In genomic region chr13:22134261-22134660, GRCh38 we compare ENCODE assay signal across 36 cellular contexts.
"Had no signal": no experiment of that assay in that cellular context is flagged by ENCODE, and none has a peak within 500 bp of the region (broad histone marks: within the 10 kb centered on the region; RNA-seq: fewer than 3 reads in every experiment).

No MANE protein-coding gene starts in this region.

- H3K9me3 ChIP-seq: ascending aorta, colonic mucosa had no signal

- H3K27me3 Mint-ChIP-seq: activated B cell treated with CpG ODN at 0.5 μM for 24 hours; activated CD4-positive, alpha-beta memory T cell treated with anti-CD3 and anti-CD28 coated beads for 36 hours; activated CD8-positive, alpha-beta T cell treated with anti-CD3 and anti-CD28 coated beads for 36 hours; activated naive CD4-positive, alpha-beta T cell treated with anti-CD3 and anti-CD28 coated beads, Interleukin-2, amount 50 U/mL, for 24 hours; activated naive CD8-positive, alpha-beta T cell; activated naive CD8-positive, alpha-beta T cell treated with anti-CD3 and anti-CD28 coated beads, Interleukin-2, amount 10 ng/mL, durations not matched to agents 7 days and 5 days; activated naive CD8-positive, alpha-beta T cell treated with anti-CD3 and anti-CD28 coated beads, Interleukin-2, amount 50 U/mL, for 24 hours; activated T-helper 17 cell treated with anti-CD3 and anti-CD28 coated beads, Interleukin-2, amount 50 U/mL, for 72 hours; brain; central memory CD8-positive, alpha-beta T cell had no signal

- H3K4me1 Mint-ChIP-seq: activated naive CD4-positive, alpha-beta T cell treated with anti-CD3 and anti-CD28 coated beads, Interleukin-2, amount 50 U/mL, for 24 hours had no signal

- H3K27me3 ChIP-seq: ascending aorta, cardiac muscle cell, colonic mucosa had no signal

- H3K27ac ChIP-seq: ascending aorta, cardiac muscle cell, colonic mucosa, VCaP had no signal

- DNase-seq: activated B cell treated with CpG ODN at 0.5 μM for 24 hours; activated CD4-positive, alpha-beta memory T cell treated with anti-CD3 and anti-CD28 coated beads for 36 hours; activated CD4-positive, alpha-beta T cell treated with anti-CD3 and anti-CD28 coated beads for 4 hours; activated CD4-positive, alpha-beta T cell treated with anti-CD3 and anti-CD28 coated beads, Interleukin-2, amount 10 ng/mL, durations not matched to agents 24 days and 14 days; activated CD4-positive, alpha-beta T cell treated with anti-CD3 and anti-CD28 coated beads, Interleukin-2, amount 50 U/mL, for 1 hour; activated CD4-positive, alpha-beta T cell treated with anti-CD3 and anti-CD28 coated beads, Interleukin-2, amount 50 U/mL, for 4 hours; activated CD4-positive, CD25-positive, alpha-beta regulatory T cell treated with anti-CD3 and anti-CD28 coated beads, Interleukin-2, amount 50 U/mL, for 72 hours; activated CD8-positive, alpha-beta memory T cell treated with anti-CD3 and anti-CD28 coated beads, Interleukin-2, amount 50 U/mL, for 4 hours; activated CD8-positive, alpha-beta T cell treated with anti-CD3 and anti-CD28 coated beads for 36 hours; activated effector memory CD4-positive, alpha-beta T cell treated with anti-CD3 and anti-CD28 coated beads, Interleukin-2, amount 50 U/mL, for 16 hours; activated gamma-delta T cell treated with Interleukin-2 at 50 U/mL for 16 hours; activated naive CD4-positive, alpha-beta T cell; activated naive CD4-positive, alpha-beta T cell treated with anti-CD3 and anti-CD28 coated beads for 36 hours; activated naive CD8-positive, alpha-beta T cell treated with anti-CD3 and anti-CD28 coated beads, Interleukin-2, amount 10 ng/mL, durations not matched to agents 7 days and 5 days; activated naive CD8-positive, alpha-beta T cell treated with anti-CD3 and anti-CD28 coated beads, Interleukin-2, amount 50 U/mL, for 24 hours; activated T-cell treated with anti-CD3 and anti-CD28 coated beads for 4 hours; activated T-cell treated with anti-CD3 and anti-CD28 coated beads, Interleukin-2, amount 50 U/mL, for 1 hour; activated T-cell treated with anti-CD3 and anti-CD28 coated beads, Interleukin-2, amount 50 U/mL, for 4 hours; activated T-cell treated with anti-CD3 and anti-CD28 coated beads, Interleukin-2, amount 50 U/mL, for 72 hours; amygdala; anterior cingulate cortex; caudate nucleus; cerebellar nuclear complex; colonic mucosa; T-helper 2 cell; T-helper 9 cell had no signal

- H3K4me3 ChIP-seq: ascending aorta, cardiac muscle cell, colonic mucosa had no signal

- H3K9me3 Mint-ChIP-seq: activated naive CD4-positive, alpha-beta T cell treated with anti-CD3 and anti-CD28 coated beads, Interleukin-2, amount 50 U/mL, for 24 hours; activated naive CD8-positive, alpha-beta T cell treated with anti-CD3 and anti-CD28 coated beads, Interleukin-2, amount 50 U/mL, for 24 hours; activated T-cell treated with anti-CD3 and anti-CD28 coated beads, Interleukin-2, amount 50 U/mL, for 4 hours; activated T-helper 17 cell treated with anti-CD3 and anti-CD28 coated beads, Interleukin-2, amount 50 U/mL, for 72 hours; central memory CD8-positive, alpha-beta T cell; T-helper 2 cell treated with Interferon-gamma antibody and Interleukin-4, amounts not matched to agents 5 μg/mL and 100 μg/mL, for 36 hours had no signal

- H3K4me3 Mint-ChIP-seq: activated B cell treated with CpG ODN at 0.5 μM for 24 hours; activated CD4-positive, alpha-beta memory T cell treated with anti-CD3 and anti-CD28 coated beads for 36 hours; activated CD4-positive, alpha-beta T cell treated with anti-CD3 and anti-CD28 coated beads, Interleukin-2, amount 10 ng/mL, durations not matched to agents 24 days and 14 days; activated CD8-positive, alpha-beta T cell treated with anti-CD3 and anti-CD28 coated beads for 36 hours; activated naive CD4-positive, alpha-beta T cell treated with anti-CD3 and anti-CD28 coated beads for 36 hours; activated naive CD4-positive, alpha-beta T cell treated with anti-CD3 and anti-CD28 coated beads, Interleukin-2, amount 50 U/mL, for 24 hours; activated naive CD8-positive, alpha-beta T cell; activated naive CD8-positive, alpha-beta T cell treated with anti-CD3 and anti-CD28 coated beads, Interleukin-2, amount 10 ng/mL, durations not matched to agents 7 days and 5 days; activated naive CD8-positive, alpha-beta T cell treated with anti-CD3 and anti-CD28 coated beads, Interleukin-2, amount 50 U/mL, for 24 hours; activated T-cell treated with anti-CD3 and anti-CD28 coated beads, Interleukin-2, amount 50 U/mL, for 4 hours; activated T-cell treated with anti-CD3 and anti-CD28 coated beads, Interleukin-2, amount 50 U/mL, for 72 hours; activated T-helper 1 cell treated with anti-CD3 and anti-CD28 coated beads, Interleukin-12 subunit alpha, Interleukin-12 subunit beta, Interleukin-2, Interleukin-4 antibody, amounts not matched to agents 30 ng/mL and 10 ng/mL and 1 ng/mL, durations not matched to agents 14 hours and 24 hours and 36 hours; activated T-helper 17 cell treated with anti-CD3 and anti-CD28 coated beads, Interleukin-2, amount 50 U/mL, for 72 hours; brain; central memory CD8-positive, alpha-beta T cell; T-helper 2 cell treated with Interferon-gamma antibody and Interleukin-4, amounts not matched to agents 5 μg/mL and 100 μg/mL, for 36 hours had no signal

- H3K27ac Mint-ChIP-seq: activated B cell treated with CpG ODN at 0.5 μM for 24 hours; activated CD4-positive, alpha-beta memory T cell treated with anti-CD3 and anti-CD28 coated beads for 36 hours; activated CD4-positive, alpha-beta T cell treated with anti-CD3 and anti-CD28 coated beads, Interleukin-2, amount 10 ng/mL, durations not matched to agents 24 days and 14 days; activated CD8-positive, alpha-beta T cell treated with anti-CD3 and anti-CD28 coated beads for 36 hours; activated naive CD4-positive, alpha-beta T cell treated with anti-CD3 and anti-CD28 coated beads for 36 hours; activated naive CD4-positive, alpha-beta T cell treated with anti-CD3 and anti-CD28 coated beads, Interleukin-2, amount 50 U/mL, for 24 hours; activated naive CD8-positive, alpha-beta T cell; activated naive CD8-positive, alpha-beta T cell treated with anti-CD3 and anti-CD28 coated beads, Interleukin-2, amount 10 ng/mL, durations not matched to agents 7 days and 5 days; activated naive CD8-positive, alpha-beta T cell treated with anti-CD3 and anti-CD28 coated beads, Interleukin-2, amount 50 U/mL, for 24 hours; activated T-cell treated with anti-CD3 and anti-CD28 coated beads, Interleukin-2, amount 50 U/mL, for 72 hours; activated T-helper 1 cell treated with anti-CD3 and anti-CD28 coated beads, Interleukin-12 subunit alpha, Interleukin-12 subunit beta, Interleukin-2, Interleukin-4 antibody, amounts not matched to agents 30 ng/mL and 10 ng/mL and 1 ng/mL, durations not matched to agents 14 hours and 24 hours and 36 hours; activated T-helper 17 cell treated with anti-CD3 and anti-CD28 coated beads, Interleukin-2, amount 50 U/mL, for 72 hours; brain; T-helper 2 cell treated with Interferon-gamma antibody and Interleukin-4, amounts not matched to agents 5 μg/mL and 100 μg/mL, for 36 hours had no signal

- ATAC-seq: activated CD8-positive, alpha-beta T cell treated with anti-CD3 and anti-CD28 coated beads for 36 hours; activated naive CD8-positive, alpha-beta T cell treated with anti-CD3 and anti-CD28 coated beads, Interleukin-2, amount 50 U/mL, for 24 hours; activated T-cell treated with anti-CD3 and anti-CD28 coated beads, Interleukin-2, amount 50 U/mL, for 4 hours; activated T-cell treated with anti-CD3 and anti-CD28 coated beads, Interleukin-2, amount 50 U/mL, for 72 hours; activated T-helper 17 cell treated with anti-CD3 and anti-CD28 coated beads, Interleukin-2, amount 50 U/mL, for 72 hours had no signal

- H3K36me3 Mint-ChIP-seq: brain had no signal

- H3K36me3 ChIP-seq: ascending aorta, cardiac muscle cell, colonic mucosa had no signal

- H3K4me1 ChIP-seq: ascending aorta, colonic mucosa had no signal
